ENCODE assay signal across 9 cellular contexts in genomic region chr6:43096451-43097097, GRCh38. TPM values are rescaled to one million over a fixed set of nuclear protein-coding genes. Genes with fewer than 3 reads are reported as not detected.
DNase-seq lines count a peak whose midpoint lies in the region; TF ChIP-seq lines count a peak whose summit lies in the region.
"Had no signal": no experiment of that assay in that cellular context is flagged by ENCODE, and none has a peak within 500 bp of the region (broad histone marks: within the 10 kb centered on the region; RNA-seq: fewer than 3 reads in every experiment).

No MANE protein-coding gene starts in this region.

- H3K27ac ChIP-seq in HUES64 (ENCODE audit: low read depth, low read length), result peak overlapping the region; percentile 34
- H3K27ac ChIP-seq in cingulate gyrus (ENCODE audit: low read depth, low read length), result peak overlapping the region; percentile 47
- H3K27ac ChIP-seq in mesodermal cell (ENCODE audit: low read depth, low read length, severe bottlenecking), result peak overlapping the region; percentile 81

- TF ChIP-seq CTCF in AG09309 (IDR thresholded peaks at IDR 0.05; ENCODE audit: control insufficient read depth, insufficient read depth, low read depth, low read length, missing control alignments), result peak; percentile 15

- 41% methylated on average over 8 of the region's 8 CpGs for WGBS in HUES64
- 38 to 60% methylated on average over 5 to 7 of the region's 8 CpGs for WGBS in mesodermal cell (ENCODE audit: insufficient coverage in 2 of 2), 2 experiments

- H3K9ac ChIP-seq in HUES64 (ENCODE audit: low read depth, low read length), result peak overlapping the region; percentile 39

- H3K36me3 ChIP-seq in HUES64 (ENCODE audit: insufficient read depth, low read length) (no peaks in the 10 kb centered on the region), mesodermal cell (ENCODE audit: control insufficient read depth, insufficient read depth, low read length) (no peaks in the 10 kb centered on the region)

- H3K4me3 ChIP-seq in AG09309 (ENCODE audit: control insufficient read depth, low read depth, low read length), result peak overlapping the region; percentile 22
- no peak overlapping the region for H3K4me3 ChIP-seq in HUES64 (ENCODE audit: low read length)
- H3K4me3 ChIP-seq in mesodermal cell (ENCODE audit: extremely low read depth, insufficient read depth, low read length, poor library complexity, severe bottlenecking), result no peak overlapping the region

- DNase-seq in AG09309 (ENCODE audit: low read depth) (peak; percentile 92), LoVo (ENCODE audit: low spot score) (no peak), putamen (ENCODE audit: low spot score) (no peak)
- DNase-seq in stimulated activated CD4-positive, alpha-beta T cell treated with anti-CD3 and anti-CD28 coated beads, Interleukin-12 subunit alpha, Interleukin-12 subunit beta, amount 100 ng/mL, for 4 hours, result no peak
- DNase-seq in central memory CD4-positive, alpha-beta T cell, result no peak
- DNase-seq: NCI-H1930 had no signal

- H3K27me3 ChIP-seq in HUES64 (ENCODE audit: insufficient read depth, low read length), result no peaks in the 10 kb centered on the region

- no peaks in the 10 kb centered on the region for H3K9me3 ChIP-seq in HUES64 (ENCODE audit: insufficient read depth, low read depth, low read length)
- no peaks in the 10 kb centered on the region for H3K9me3 ChIP-seq in mesodermal cell (ENCODE audit: control insufficient read depth, low read length)

- H3K4me1 ChIP-seq in HUES64 (ENCODE audit: insufficient read depth, low read length), result peaks cover 42% of the 10 kb centered on the region
- peaks cover 42% of the 10 kb centered on the region for H3K4me1 ChIP-seq in mesodermal cell (ENCODE audit: control insufficient read depth, insufficient read depth, low read length, poor library complexity, severe bottlenecking)

RNA-seq across cellular contexts. Expression of gene PTK7, which starts 20.5 kb away (rescaled TPM):
- 81.6 TPM for polyA plus RNA-seq in HUES64 (2013, experiment 1 of 2)
- 88.8 TPM for polyA plus RNA-seq in HUES64 (2013, experiment 2 of 2)
- polyA plus RNA-seq in mesodermal cell (2013, experiment 1 of 2), result 160 TPM
- 129 TPM for polyA plus RNA-seq in mesodermal cell (2013, experiment 2 of 2)

RNA-seq across cellular contexts. Expression of gene KLC4, which starts 37.1 kb away (rescaled TPM):
- polyA plus RNA-seq in HUES64 (2013, experiment 1 of 2), result 17.2 TPM
- 16.3 TPM for polyA plus RNA-seq in HUES64 (2013, experiment 2 of 2)
- 36.5 TPM for polyA plus RNA-seq in mesodermal cell (2013, experiment 1 of 2)
- polyA plus RNA-seq in mesodermal cell (2013, experiment 2 of 2), result 34.1 TPM

RNA-seq across cellular contexts. Expression of gene MRPL2, which starts 37.3 kb away (rescaled TPM):
- 62.2 TPM for polyA plus RNA-seq in HUES64 (2013, experiment 1 of 2)
- 59.8 TPM for polyA plus RNA-seq in HUES64 (2013, experiment 2 of 2)
- 65.2 TPM for polyA plus RNA-seq in mesodermal cell (2013, experiment 1 of 2)
- polyA plus RNA-seq in mesodermal cell (2013, experiment 2 of 2), result 60.8 TPM

RNA-seq across cellular contexts. Expression of gene CUL7, which starts 42.9 kb away (rescaled TPM):
- 10.0 TPM for polyA plus RNA-seq in HUES64 (2013, experiment 1 of 2)
- 12.1 TPM for polyA plus RNA-seq in HUES64 (2013, experiment 2 of 2)
- 46.0 TPM for polyA plus RNA-seq in mesodermal cell (2013, experiment 1 of 2)
- 39.7 TPM for polyA plus RNA-seq in mesodermal cell (2013, experiment 2 of 2)
